Comparison of ENCODE assay signal across 33 cellular contexts in genomic region chr1:200223613-200224012, GRCh38.
"Had no signal": no experiment of that assay in that cellular context is flagged by ENCODE, and none has a peak within 500 bp of the region (broad histone marks: within the 10 kb centered on the region; RNA-seq: fewer than 3 reads in every experiment).

No MANE protein-coding gene starts in this region.

- H3K4me3 ChIP-seq: adrenal gland, body of pancreas, cardiac muscle cell, coronary artery, dorsolateral prefrontal cortex had no signal

- H3K36me3 Mint-ChIP-seq: activated CD4-positive, alpha-beta memory T cell treated with anti-CD3 and anti-CD28 coated beads for 36 hours; activated CD8-positive, alpha-beta memory T cell treated with anti-CD3 and anti-CD28 coated beads, Interleukin-2, amount 10 ng/mL, durations not matched to agents 7 days and 5 days had no signal

- H3K27ac Mint-ChIP-seq: activated CD4-positive, alpha-beta memory T cell treated with anti-CD3 and anti-CD28 coated beads for 36 hours; activated CD4-positive, alpha-beta T cell treated with anti-CD3 and anti-CD28 coated beads for 36 hours; activated CD4-positive, alpha-beta T cell treated with anti-CD3 and anti-CD28 coated beads, Interleukin-2, amount 10 ng/mL, durations not matched to agents 24 days and 14 days; activated CD8-positive, alpha-beta memory T cell treated with anti-CD3 and anti-CD28 coated beads, Interleukin-2, amount 10 ng/mL, durations not matched to agents 7 days and 5 days; activated CD8-positive, alpha-beta T cell treated with anti-CD3 and anti-CD28 coated beads, Interleukin-2, amount 10 ng/mL, durations not matched to agents 7 days and 5 days; activated naive CD4-positive, alpha-beta T cell treated with anti-CD3 and anti-CD28 coated beads for 36 hours; activated naive CD4-positive, alpha-beta T cell treated with anti-CD3 and anti-CD28 coated beads, Interleukin-2, amount 50 U/mL, for 24 hours; activated naive CD8-positive, alpha-beta T cell treated with anti-CD3 and anti-CD28 coated beads for 36 hours; activated naive CD8-positive, alpha-beta T cell treated with anti-CD3 and anti-CD28 coated beads, Interleukin-2, amount 50 U/mL, for 24 hours; activated T-helper 1 cell treated with anti-CD3 and anti-CD28 coated beads, Interleukin-12 subunit alpha, Interleukin-12 subunit beta, Interleukin-2, Interleukin-4 antibody, amounts not matched to agents 30 ng/mL and 10 ng/mL and 1 ng/mL, durations not matched to agents 14 hours and 24 hours and 36 hours; activated T-helper 2 cell treated with anti-CD3 and anti-CD28 coated beads, Interferon-gamma antibody, Interleukin-2, Interleukin-4, amounts not matched to agents 10 μg/mL and 5 μg/mL and 100 μg/mL, durations not matched to agents 14 hours and 24 hours and 36 hours; dendritic cell treated with granulocyte-macrophage colony-stimulating factor and Interleukin-4, amounts not matched to agents 40 ng/mL and 50 ng/mL, for 4 days; endodermal cell had no signal

- H3K4me1 ChIP-seq: adrenal gland, body of pancreas had no signal

- H3K27me3 ChIP-seq: body of pancreas had no signal

- FAIRE-seq: frontal cortex had no signal

- ATAC-seq: activated CD4-positive, alpha-beta T cell treated with anti-CD3 and anti-CD28 coated beads for 36 hours; activated CD8-positive, alpha-beta memory T cell treated with anti-CD3 and anti-CD28 coated beads, Interleukin-2, amount 10 ng/mL, durations not matched to agents 7 days and 5 days; activated CD8-positive, alpha-beta T cell treated with anti-CD3 and anti-CD28 coated beads, Interleukin-2, amount 10 ng/mL, durations not matched to agents 7 days and 5 days; activated naive CD8-positive, alpha-beta T cell treated with anti-CD3 and anti-CD28 coated beads, Interleukin-2, amount 50 U/mL, for 24 hours; body of pancreas; esophagus mucosa had no signal

- DNase-seq: activated CD4-positive, alpha-beta memory T cell treated with anti-CD3 and anti-CD28 coated beads for 36 hours; activated CD4-positive, alpha-beta T cell treated with anti-CD3 and anti-CD28 coated beads for 36 hours; activated CD4-positive, CD25-positive, alpha-beta regulatory T cell; activated CD4-positive, CD25-positive, alpha-beta regulatory T cell treated with anti-CD3 and anti-CD28 coated beads, Interleukin-2, amount 50 U/mL, for 72 hours; activated CD8-positive, alpha-beta memory T cell treated with anti-CD3 and anti-CD28 coated beads, Interleukin-2, amount 10 ng/mL, durations not matched to agents 7 days and 5 days; activated CD8-positive, alpha-beta memory T cell treated with anti-CD3 and anti-CD28 coated beads, Interleukin-2, amount 50 U/mL, for 4 hours; activated CD8-positive, alpha-beta T cell treated with anti-CD3 and anti-CD28 coated beads, Interleukin-2, amount 10 ng/mL, durations not matched to agents 7 days and 5 days; activated effector memory CD4-positive, alpha-beta T cell treated with anti-CD3 and anti-CD28 coated beads, Interleukin-2, amount 50 U/mL, for 16 hours; activated naive CD4-positive, alpha-beta T cell treated with anti-CD3 and anti-CD28 coated beads for 36 hours; activated naive CD8-positive, alpha-beta T cell treated with anti-CD3 and anti-CD28 coated beads for 36 hours; activated naive CD8-positive, alpha-beta T cell treated with anti-CD3 and anti-CD28 coated beads, Interleukin-2, amount 50 U/mL, for 24 hours; activated T-cell treated with anti-CD3 and anti-CD28 coated beads, Interleukin-2, amount 50 U/mL, for 1 hour; activated T-cell treated with anti-CD3 and anti-CD28 coated beads, Interleukin-2, amount 50 U/mL, for 48 hours; adrenal gland; amygdala; aorta; body of pancreas; central memory CD4-positive, alpha-beta T cell; cerebellar nuclear complex; dorsolateral prefrontal cortex; effector memory CD4-positive, alpha-beta T cell; endodermal cell; head of caudate nucleus; T-helper 2 cell had no signal

- H3K36me3 ChIP-seq: adrenal gland, cardiac muscle cell had no signal

- H3K4me3 Mint-ChIP-seq: activated CD4-positive, alpha-beta memory T cell treated with anti-CD3 and anti-CD28 coated beads for 36 hours; activated CD4-positive, alpha-beta T cell treated with anti-CD3 and anti-CD28 coated beads for 36 hours; activated CD4-positive, alpha-beta T cell treated with anti-CD3 and anti-CD28 coated beads, Interleukin-2, amount 10 ng/mL, durations not matched to agents 24 days and 14 days; activated CD8-positive, alpha-beta memory T cell treated with anti-CD3 and anti-CD28 coated beads, Interleukin-2, amount 10 ng/mL, durations not matched to agents 7 days and 5 days; activated CD8-positive, alpha-beta T cell treated with anti-CD3 and anti-CD28 coated beads, Interleukin-2, amount 10 ng/mL, durations not matched to agents 7 days and 5 days; activated naive CD4-positive, alpha-beta T cell treated with anti-CD3 and anti-CD28 coated beads for 36 hours; activated naive CD4-positive, alpha-beta T cell treated with anti-CD3 and anti-CD28 coated beads, Interleukin-2, amount 50 U/mL, for 24 hours; activated naive CD8-positive, alpha-beta T cell treated with anti-CD3 and anti-CD28 coated beads for 36 hours; activated naive CD8-positive, alpha-beta T cell treated with anti-CD3 and anti-CD28 coated beads, Interleukin-2, amount 50 U/mL, for 24 hours; activated T-helper 1 cell treated with anti-CD3 and anti-CD28 coated beads, Interleukin-12 subunit alpha, Interleukin-12 subunit beta, Interleukin-2, Interleukin-4 antibody, amounts not matched to agents 30 ng/mL and 10 ng/mL and 1 ng/mL, durations not matched to agents 14 hours and 24 hours and 36 hours; dendritic cell treated with granulocyte-macrophage colony-stimulating factor and Interleukin-4, amounts not matched to agents 40 ng/mL and 50 ng/mL, for 4 days; endodermal cell had no signal

- H3K27ac ChIP-seq: adrenal gland, body of pancreas, cardiac muscle cell, coronary artery, dorsolateral prefrontal cortex had no signal

- H3K9me3 Mint-ChIP-seq: activated CD4-positive, alpha-beta memory T cell treated with anti-CD3 and anti-CD28 coated beads for 36 hours; activated CD4-positive, alpha-beta T cell treated with anti-CD3 and anti-CD28 coated beads, Interleukin-2, amount 10 ng/mL, durations not matched to agents 24 days and 14 days; activated naive CD4-positive, alpha-beta T cell treated with anti-CD3 and anti-CD28 coated beads for 36 hours; activated naive CD4-positive, alpha-beta T cell treated with anti-CD3 and anti-CD28 coated beads, Interleukin-2, amount 50 U/mL, for 24 hours; activated naive CD8-positive, alpha-beta T cell treated with anti-CD3 and anti-CD28 coated beads for 36 hours; activated T-helper 2 cell treated with anti-CD3 and anti-CD28 coated beads, Interferon-gamma antibody, Interleukin-2, Interleukin-4, amounts not matched to agents 10 μg/mL and 5 μg/mL and 100 μg/mL, durations not matched to agents 14 hours and 24 hours and 36 hours; dendritic cell treated with granulocyte-macrophage colony-stimulating factor and Interleukin-4, amounts not matched to agents 40 ng/mL and 50 ng/mL, for 4 days; endodermal cell had no signal

- H3K9me3 ChIP-seq: adrenal gland, body of pancreas had no signal
